ENCODE assay signal across 8 cellular contexts in genomic region chr6:127515794-127516675, GRCh38. TPM values are rescaled to one million over a fixed set of nuclear protein-coding genes. Genes with fewer than 3 reads are reported as not detected.
DNase-seq lines count a peak whose midpoint lies in the region; ATAC-seq and TF ChIP-seq lines count a peak whose summit lies in the region.

No MANE protein-coding gene starts in this region.

- no peaks in the 10 kb centered on the region for H3K9me3 ChIP-seq in OCI-LY1 (ENCODE audit: low read length)

- no peak overlapping the region; the same call in 1 of the 2 replicates for H3K9ac ChIP-seq in OCI-LY1 (ENCODE audit: low read length)

- no peaks in the 10 kb centered on the region for H3K9me2 ChIP-seq in OCI-LY1 (ENCODE audit: low read depth, low read length)

- H3F3A ChIP-seq in OCI-LY1 (ENCODE audit: insufficient read depth, low read length): no peaks in the 10 kb centered on the region

- H3K4me2 ChIP-seq in OCI-LY1 (ENCODE audit: low read length): peak overlapping the region; percentile 94

- H4K20me1 ChIP-seq in OCI-LY1 (ENCODE audit: insufficient read depth, low read length): no peaks in the 10 kb centered on the region

- H3K27me3 Mint-ChIP-seq in activated T-helper 1 cell treated with anti-CD3 and anti-CD28 coated beads, Interleukin-12 subunit alpha, Interleukin-12 subunit beta, Interleukin-2, Interleukin-4 antibody, amounts not matched to agents 30 ng/mL and 10 ng/mL and 1 ng/mL, durations not matched to agents 14 hours and 24 hours and 36 hours (ENCODE audit: insufficient read depth): peaks cover 13% of the 10 kb centered on the region
- H3K27me3 Mint-ChIP-seq in nephron (ENCODE audit: low read depth): peaks cover 68% of the 10 kb centered on the region

- H3K27me3 ChIP-seq in OCI-LY1 (ENCODE audit: insufficient read depth, low read length): no peaks in the 10 kb centered on the region

- H3K79me2 ChIP-seq in OCI-LY1 (ENCODE audit: insufficient read depth, low read length): no peaks in the 10 kb centered on the region

- peaks cover 16% of the 10 kb centered on the region for H3K36me3 Mint-ChIP-seq in activated T-helper 1 cell treated with anti-CD3 and anti-CD28 coated beads, Interleukin-12 subunit alpha, Interleukin-12 subunit beta, Interleukin-2, Interleukin-4 antibody, amounts not matched to agents 30 ng/mL and 10 ng/mL and 1 ng/mL, durations not matched to agents 14 hours and 24 hours and 36 hours (ENCODE audit: low read depth)
- no peaks in the 10 kb centered on the region for H3K36me3 Mint-ChIP-seq in nephron (ENCODE audit: low read depth)

- TF ChIP-seq CTCF in OCI-LY1 (IDR thresholded peaks at IDR 0.05; ENCODE audit: low read length) (0 out of 2 replicates have a peak, but pooled peaks have one; percentile 3), nephron (IDR thresholded peaks at IDR 0.05; ENCODE audit: unreplicated experiment in 3 of 3) (no peak)

- DNase-seq in COLO829 (ENCODE audit: low spot score) (peak; percentile 30), fibroblast of peridontal ligament (ENCODE audit: extremely low read depth) (peak; percentile 58), stromal cell of bone marrow (ENCODE audit: low read depth) (peak; percentile 36)
- peak; percentile 72 for DNase-seq in activated T-helper 1 cell treated with anti-CD3 and anti-CD28 coated beads, Interleukin-12 subunit alpha, Interleukin-12 subunit beta, Interleukin-2, Interleukin-4 antibody, amounts not matched to agents 30 ng/mL and 10 ng/mL and 1 ng/mL, durations not matched to agents 14 hours and 24 hours and 36 hours (ENCODE audit: low spot score)

- H3K27ac Mint-ChIP-seq in activated T-helper 1 cell treated with anti-CD3 and anti-CD28 coated beads, Interleukin-12 subunit alpha, Interleukin-12 subunit beta, Interleukin-2, Interleukin-4 antibody, amounts not matched to agents 30 ng/mL and 10 ng/mL and 1 ng/mL, durations not matched to agents 14 hours and 24 hours and 36 hours: peak overlapping the region; percentile 70
- H3K27ac Mint-ChIP-seq in nephron: no peak overlapping the region

- no peaks in the 10 kb centered on the region for H3K9me3 Mint-ChIP-seq in activated T-helper 1 cell treated with anti-CD3 and anti-CD28 coated beads, Interleukin-12 subunit alpha, Interleukin-12 subunit beta, Interleukin-2, Interleukin-4 antibody, amounts not matched to agents 30 ng/mL and 10 ng/mL and 1 ng/mL, durations not matched to agents 14 hours and 24 hours and 36 hours
- no peaks in the 10 kb centered on the region for H3K9me3 Mint-ChIP-seq in nephron

- H3K36me3 ChIP-seq in OCI-LY1 (ENCODE audit: insufficient read depth, low read length): no peaks in the 10 kb centered on the region

- no peak overlapping the region for H2AFZ ChIP-seq in OCI-LY1 (ENCODE audit: low read length)

- peak; percentile 47 for ATAC-seq in GM19468 (IDR thresholded peaks at IDR 0.05; ENCODE audit: extremely low read depth, unreplicated experiment)
- ATAC-seq in HG03575 (IDR thresholded peaks at IDR 0.05; ENCODE audit: extremely low read depth, insufficient number of reproducible peaks, low FRiP score, unreplicated experiment): peak; percentile 28

- no peak overlapping the region for H3K27ac ChIP-seq in OCI-LY1 (ENCODE audit: low read depth, low read length, poor library complexity, severe bottlenecking)

- H3K4me3 ChIP-seq in OCI-LY1 (ENCODE audit: low read depth, low read length, poor library complexity, severe bottlenecking): peak overlapping the region; percentile 62

- H3K4me1 ChIP-seq in OCI-LY1 (ENCODE audit: insufficient read depth, low read length, severe bottlenecking): peaks cover 8% of the 10 kb centered on the region

- H3K4me1 Mint-ChIP-seq in activated T-helper 1 cell treated with anti-CD3 and anti-CD28 coated beads, Interleukin-12 subunit alpha, Interleukin-12 subunit beta, Interleukin-2, Interleukin-4 antibody, amounts not matched to agents 30 ng/mL and 10 ng/mL and 1 ng/mL, durations not matched to agents 14 hours and 24 hours and 36 hours (ENCODE audit: low read depth): peaks cover 54% of the 10 kb centered on the region
- H3K4me1 Mint-ChIP-seq in nephron: peaks cover 27% of the 10 kb centered on the region

- peak overlapping the region; percentile 90 for H3K4me3 Mint-ChIP-seq in activated T-helper 1 cell treated with anti-CD3 and anti-CD28 coated beads, Interleukin-12 subunit alpha, Interleukin-12 subunit beta, Interleukin-2, Interleukin-4 antibody, amounts not matched to agents 30 ng/mL and 10 ng/mL and 1 ng/mL, durations not matched to agents 14 hours and 24 hours and 36 hours
- H3K4me3 Mint-ChIP-seq in nephron: peak overlapping the region; percentile 78 to 87 (median 84)

- intact Hi-C loops in activated T-helper 1 cell treated with anti-CD3 and anti-CD28 coated beads, Interleukin-12 subunit alpha, Interleukin-12 subunit beta, Interleukin-2, Interleukin-4 antibody, amounts not matched to agents 30 ng/mL and 10 ng/mL and 1 ng/mL, durations not matched to agents 14 hours and 24 hours and 36 hours (cut with micrococcal nuclease): loop anchor here (1.0 to 10.0 kb wide), 10 partner anchors 23 to 1721 kb away; partner anchors contain the start of genes ECHDC1, NCOA7 and RNF146

RNA-seq across cellular contexts. Expression of gene KIAA0408, which starts 56.8 kb away (rescaled TPM):
- 14.7 and 16.9 TPM in 2 replicates for total RNA-seq in activated T-helper 1 cell treated with anti-CD3 and anti-CD28 coated beads, Interleukin-12 subunit alpha, Interleukin-12 subunit beta, Interleukin-2, Interleukin-4 antibody, amounts not matched to agents 30 ng/mL and 10 ng/mL and 1 ng/mL, durations not matched to agents 14 hours and 24 hours and 36 hours
